In the genomic region with DNA sequence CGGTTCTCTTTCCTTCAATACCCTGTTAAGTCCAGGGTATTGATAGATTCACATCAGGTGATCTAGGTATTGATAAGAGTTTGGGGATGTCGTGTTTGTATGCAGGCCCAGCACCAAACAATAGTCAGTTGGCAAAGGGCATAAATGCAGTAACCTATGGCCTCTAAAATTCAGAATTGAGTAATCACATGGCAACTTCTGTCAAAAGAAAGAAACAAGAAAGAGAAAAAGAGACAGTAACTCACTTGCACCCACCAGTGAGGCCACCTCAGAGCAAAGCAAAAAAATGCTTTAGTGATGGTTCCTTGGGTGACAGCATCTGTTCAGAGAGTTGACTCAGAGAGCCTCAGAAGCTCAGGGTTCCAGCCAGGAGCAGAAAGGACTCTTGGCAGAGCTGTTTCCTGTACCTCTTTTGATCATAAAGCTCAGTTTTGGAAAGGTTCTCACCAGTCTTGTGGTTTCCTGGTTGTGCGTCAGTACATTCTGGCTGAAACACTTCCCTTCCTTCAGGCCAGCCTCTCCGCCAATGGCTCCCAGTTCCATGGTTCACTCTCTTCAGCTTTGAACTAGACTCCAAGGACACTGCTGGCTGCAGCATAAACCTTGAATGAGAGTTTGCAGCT, we compare ENCODE assay signal across 18 cellular contexts.
DNase-seq lines count a peak whose midpoint lies in the region; TF ChIP-seq lines count a peak whose summit lies in the region.
"Had no signal": no experiment of that assay in that cellular context is flagged by ENCODE, and none has a peak within 500 bp of the region (broad histone marks: within the 10 kb centered on the region; RNA-seq: fewer than 3 reads in every experiment).

No MANE protein-coding gene starts in this region.

- no peaks in the 10 kb centered on the region for H3K27me3 ChIP-seq in BLaER1
- no peaks in the 10 kb centered on the region for H3K27me3 ChIP-seq in ovary
- H3K27me3 ChIP-seq: pancreas had no signal

- peaks cover 7% of the 10 kb centered on the region for H3K36me3 Mint-ChIP-seq in nephron progenitor cell (ENCODE audit: low read depth)

- no peak overlapping the region for H3K27ac ChIP-seq in BLaER1
- H3K27ac ChIP-seq in ovary: no peak overlapping the region
- H3K27ac ChIP-seq: pancreas had no signal

- H3K9ac ChIP-seq in BLaER1: no peak overlapping the region

- H3K9me3 Mint-ChIP-seq in nephron progenitor cell: peaks cover 38% of the 10 kb centered on the region

- no peaks in the 10 kb centered on the region for H4K20me1 ChIP-seq in BLaER1

- peaks cover 8% of the 10 kb centered on the region for H3K4me1 Mint-ChIP-seq in nephron progenitor cell
- H3K4me1 Mint-ChIP-seq: CD8-positive, alpha-beta memory T cell had no signal

- WGBS in ovary, 3 donors: 67 to 74% (median 72%) methylated on average over 4 of the region's 4 CpGs

- in situ Hi-C loops in KBM-7 (cut with MboI; ENCODE audit: low pct_unique_long_range_greater_than_20kb, low sequenced_read_pairs): no loop called here

- no peaks in the 10 kb centered on the region for H3K27me3 Mint-ChIP-seq in nephron progenitor cell (ENCODE audit: low read depth, poor library complexity)

- H3K4me2 ChIP-seq in BLaER1: peak overlapping the region; percentile 55

- intact Hi-C loops in ovary (cut with DNase I): no loop called here

- no peak for TF ChIP-seq POLR2A in ovary (IDR thresholded peaks at IDR 0.05)

- H3K36me3 ChIP-seq in BLaER1: no peaks in the 10 kb centered on the region
- H3K36me3 ChIP-seq in ovary: no peaks in the 10 kb centered on the region
- H3K36me3 ChIP-seq: pancreas had no signal

- DNase-seq in KBM-7: peak; percentile 65
- peak; percentile 92 to 96 for DNase-seq in cardiac fibroblast (ENCODE audit: low read depth in 2 of 2)
- peak in 4 of 5 donors; percentile 9 to 28 (median 18) for DNase-seq in ovary
- DNase-seq in NCI-H2227 (lab: John Stamatoyannopoulos, UW; ENCODE audit: unreplicated experiment): no peak
- no peak for DNase-seq in NCI-H345 treated with DMSO at 0.1 percent for 48 hours (lab: John Stamatoyannopoulos, UW; ENCODE audit: unreplicated experiment)
- no peak for DNase-seq in hypothalamus (lab: John Stamatoyannopoulos, UW)
- DNase-seq in nephron progenitor cell: no peak
- DNase-seq: amniotic stem cell; CD8-positive, alpha-beta memory T cell; effector CD4-positive, alpha-beta T cell; hippocampal formation; NCI-H1105; NCI-H510A; pancreas; RPMI8226; stimulated activated CD4-positive, alpha-beta T cell treated with anti-CD3 and anti-CD28 coated beads, Interleukin-1b, Interleukin-23, amount 100 ng/mL, for 48 hours had no signal

- no peak for TF ChIP-seq EP300 in ovary (IDR thresholded peaks at IDR 0.05)

- TF ChIP-seq CTCF in cardiac fibroblast (IDR thresholded peaks at IDR 0.05; ENCODE audit: low read depth, low read length) (no peak), ovary (IDR thresholded peaks at IDR 0.05) (no peak), nephron progenitor cell (IDR thresholded peaks at IDR 0.05) (no peak)

- H3K4me3 Mint-ChIP-seq in nephron progenitor cell: no peak overlapping the region
- H3K4me3 Mint-ChIP-seq: CD8-positive, alpha-beta memory T cell had no signal

- no peak overlapping the region for H3K4me3 ChIP-seq in BLaER1
- H3K4me3 ChIP-seq in cardiac fibroblast (replicated peaks in 1 of 2; ENCODE audit: low read depth in 2 of 2, low read length in 2 of 2): no peak overlapping the region
- H3K4me3 ChIP-seq in ovary: no peak overlapping the region
- H3K4me3 ChIP-seq: lung, pancreas had no signal

- peaks cover 10% of the 10 kb centered on the region for H3K9me3 ChIP-seq in BLaER1
- no peaks in the 10 kb centered on the region for H3K9me3 ChIP-seq in ovary
- H3K9me3 ChIP-seq: pancreas had no signal

- no peak overlapping the region for H3K27ac Mint-ChIP-seq in nephron progenitor cell

- H3K4me1 ChIP-seq in BLaER1 (peaks cover 11% of the 10 kb centered on the region), ovary (ENCODE audit: insufficient read depth) (no peaks in the 10 kb centered on the region)
- H3K4me1 ChIP-seq: pancreas had no signal

Comparison
In these comparisons a context has a peak if more than half of its experiments do, and no peak if none do; other contexts are left out.
1. DNase-seq: peak in KBM-7 (single experiment), cardiac fibroblast (2 of 2) and ovary (4 of 5); none in NCI-H2227 (single experiment), NCI-H345 treated with DMSO at 0.1 percent for 48 hours (single experiment), hypothalamus (0 of 51) and nephron progenitor cell (single experiment).